Comparison of ENCODE assay signal across 8 cellular contexts in the genomic region with DNA sequence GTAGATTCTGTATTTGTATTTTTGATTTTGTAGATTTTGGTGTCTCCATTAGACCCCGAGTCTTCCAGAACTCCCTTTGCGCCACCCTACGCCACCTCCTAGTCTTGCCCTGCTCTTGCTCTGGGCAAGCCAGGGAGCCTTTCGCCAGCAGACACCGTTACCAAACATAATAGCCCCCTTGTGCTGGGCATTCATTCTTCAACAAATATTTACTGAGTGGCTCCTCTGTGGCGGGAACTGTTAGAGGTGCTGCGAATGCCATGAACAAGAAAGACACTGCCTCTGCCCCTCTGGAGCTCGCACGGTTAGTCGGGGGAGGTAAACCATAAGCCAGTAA. TPM values are rescaled to one million over a fixed set of nuclear protein-coding genes. Genes with fewer than 3 reads are reported as not detected.
DNase-seq lines count a peak whose midpoint lies in the region; ATAC-seq and TF ChIP-seq lines count a peak whose summit lies in the region.

No MANE protein-coding gene starts in this region.

- H3K36me3 Mint-ChIP-seq in dendritic cell treated with granulocyte-macrophage colony-stimulating factor and Interleukin-4, amounts not matched to agents 40 ng/mL and 50 ng/mL, for 4 days (ENCODE audit: low read depth), result peaks cover 6% of the 10 kb centered on the region
- no peaks in the 10 kb centered on the region for H3K36me3 Mint-ChIP-seq in natural killer cell

- peaks cover 7% of the 10 kb centered on the region; the same call in 1 of the 2 replicates for H3K4me1 ChIP-seq in GM23248 (ENCODE audit: insufficient read depth)

- no peak for TF ChIP-seq CTCF in natural killer cell (IDR thresholded peaks at IDR 0.05)

- ATAC-seq in natural killer cell, result no peak
- ATAC-seq in HG03175 (IDR thresholded peaks at IDR 0.05; ENCODE audit: unreplicated experiment), result no peak
- ATAC-seq in sciatic nerve, result no peak

- peak overlapping the region; percentile 78 for H3K9ac ChIP-seq in GM23248

- peak overlapping the region; percentile 72 for H3K4me2 ChIP-seq in GM23248 (ENCODE audit: unreplicated experiment)

- H3K4me3 ChIP-seq in GM23248, result peak overlapping the region; percentile 87

- intact Hi-C loops in dendritic cell treated with granulocyte-macrophage colony-stimulating factor and Interleukin-4, amounts not matched to agents 40 ng/mL and 50 ng/mL, for 4 days (cut with micrococcal nuclease), result no loop called here
- intact Hi-C loops in natural killer cell (cut with micrococcal nuclease), result no loop called here
- intact Hi-C loops in sciatic nerve (cut with DNase I), result no loop called here

- peak overlapping the region; percentile 84 for H2AFZ ChIP-seq in GM23248

- no peaks in the 10 kb centered on the region for H3K9me3 ChIP-seq in GM23248 (ENCODE audit: low read depth)

- H3K27ac Mint-ChIP-seq in dendritic cell treated with granulocyte-macrophage colony-stimulating factor and Interleukin-4, amounts not matched to agents 40 ng/mL and 50 ng/mL, for 4 days, result peak overlapping the region; percentile 52
- peak overlapping the region in 1 of 2 donors; percentile 28 for H3K27ac Mint-ChIP-seq in natural killer cell

- whole genome bisulfite sequencing in GM23248 (ENCODE audit: low coverage in 1 of 2, low lambda C conversion rate in 2 of 2, missing lambda C conversion rate in 2 of 2), 2 experiments, result 31 to 37% methylated on average over 10 of the region's 10 CpGs

- H4K20me1 ChIP-seq in GM23248 (ENCODE audit: insufficient read depth), result no peaks in the 10 kb centered on the region

- peaks cover 39% of the 10 kb centered on the region for H3K79me2 ChIP-seq in GM23248 (ENCODE audit: insufficient read depth)

- H3K9me2 ChIP-seq in GM23248 (ENCODE audit: insufficient read depth), result no peaks in the 10 kb centered on the region

- H3K36me3 ChIP-seq in GM23248 (ENCODE audit: low read depth), result no peaks in the 10 kb centered on the region

- H3F3A ChIP-seq in GM23248 (ENCODE audit: insufficient read depth), result no peaks in the 10 kb centered on the region

- H3K27me3 ChIP-seq in GM23248 (replicated peaks; ENCODE audit: insufficient read depth), result no peaks in the 10 kb centered on the region

- H3K4me1 Mint-ChIP-seq in dendritic cell treated with granulocyte-macrophage colony-stimulating factor and Interleukin-4, amounts not matched to agents 40 ng/mL and 50 ng/mL, for 4 days (ENCODE audit: low read depth), result peaks cover 28% of the 10 kb centered on the region
- H3K4me1 Mint-ChIP-seq in natural killer cell, result peaks cover 6 to 18% of the 10 kb centered on the region in 2 donors

- H3K9me3 Mint-ChIP-seq in dendritic cell treated with granulocyte-macrophage colony-stimulating factor and Interleukin-4, amounts not matched to agents 40 ng/mL and 50 ng/mL, for 4 days, result no peaks in the 10 kb centered on the region
- no peaks in the 10 kb centered on the region for H3K9me3 Mint-ChIP-seq in natural killer cell

- peaks cover 14% of the 10 kb centered on the region for H3K27me3 Mint-ChIP-seq in dendritic cell treated with granulocyte-macrophage colony-stimulating factor and Interleukin-4, amounts not matched to agents 40 ng/mL and 50 ng/mL, for 4 days
- H3K27me3 Mint-ChIP-seq in natural killer cell (ENCODE audit: low read depth in 2 of 2), result peaks cover 8 to 14% of the 10 kb centered on the region in 2 donors

- peak overlapping the region; percentile 83 for H3K4me3 Mint-ChIP-seq in dendritic cell treated with granulocyte-macrophage colony-stimulating factor and Interleukin-4, amounts not matched to agents 40 ng/mL and 50 ng/mL, for 4 days
- H3K4me3 Mint-ChIP-seq in natural killer cell, result peak overlapping the region; percentile 91

- in situ Hi-C loops in GM23248 (cut with MboI), result no loop called here

- peak overlapping the region; percentile 65 for H3K27ac ChIP-seq in GM23248

- no peak for DNase-seq in GM23248
- peak; percentile 83 for DNase-seq in NCI-H69 (lab: John Stamatoyannopoulos, UW)
- no peak for DNase-seq in natural killer cell
- no peak for DNase-seq in sciatic nerve (ENCODE audit: low spot score)
- DNase-seq in HuH-7.5 (ENCODE audit: low spot score), result no peak
- DNase-seq in GF-D8 (lab: John Stamatoyannopoulos, UW), result no peak

RNA-seq across cellular contexts. Expression of gene GPT2, which starts 0.8 kb away (rescaled TPM):
- total RNA-seq in GM23248 (2014; rRNA removed; shearing (Covaris generic)), result 33.7 and 65.3 TPM in 2 replicates
- 26.9 and 32.0 TPM in 2 replicates for polyA plus RNA-seq in GM23248 (2016; fragmentation: Nextera tagmentation; extraction: Ambion mirVana)
- total RNA-seq in natural killer cell (1 to 10 TPM in 2 of 3 donors, under 1 TPM in 1; 0.64 to 1.3 (median 1.2) TPM), sciatic nerve (37.1 TPM)

RNA-seq across cellular contexts. Expression of gene C16orf87, which starts 52.3 kb away (rescaled TPM):
- total RNA-seq in GM23248 (2014; rRNA removed; shearing (Covaris generic)), result 4.6 and 7.9 TPM in 2 replicates
- polyA plus RNA-seq in GM23248 (2016; fragmentation: Nextera tagmentation; extraction: Ambion mirVana), result 17.4 and 17.6 TPM in 2 replicates
- 10 to 100 TPM; 18.3 to 23.0 (median 18.8) TPM for total RNA-seq in natural killer cell
- 9.5 TPM for total RNA-seq in sciatic nerve

Comparison
In these comparisons a context has a peak if more than half of its experiments do, and no peak if none do; other contexts are left out.
1. RNA of gene GPT2, which starts 0.8 kb away (total RNA-seq): 37.1 TPM in sciatic nerve (single experiment) and 33.7 to 65.3 TPM in GM23248; 0.64 to 1.3 TPM in natural killer cell; every median in the first group is over 10 times any median in the second.